In the genomic region with DNA sequence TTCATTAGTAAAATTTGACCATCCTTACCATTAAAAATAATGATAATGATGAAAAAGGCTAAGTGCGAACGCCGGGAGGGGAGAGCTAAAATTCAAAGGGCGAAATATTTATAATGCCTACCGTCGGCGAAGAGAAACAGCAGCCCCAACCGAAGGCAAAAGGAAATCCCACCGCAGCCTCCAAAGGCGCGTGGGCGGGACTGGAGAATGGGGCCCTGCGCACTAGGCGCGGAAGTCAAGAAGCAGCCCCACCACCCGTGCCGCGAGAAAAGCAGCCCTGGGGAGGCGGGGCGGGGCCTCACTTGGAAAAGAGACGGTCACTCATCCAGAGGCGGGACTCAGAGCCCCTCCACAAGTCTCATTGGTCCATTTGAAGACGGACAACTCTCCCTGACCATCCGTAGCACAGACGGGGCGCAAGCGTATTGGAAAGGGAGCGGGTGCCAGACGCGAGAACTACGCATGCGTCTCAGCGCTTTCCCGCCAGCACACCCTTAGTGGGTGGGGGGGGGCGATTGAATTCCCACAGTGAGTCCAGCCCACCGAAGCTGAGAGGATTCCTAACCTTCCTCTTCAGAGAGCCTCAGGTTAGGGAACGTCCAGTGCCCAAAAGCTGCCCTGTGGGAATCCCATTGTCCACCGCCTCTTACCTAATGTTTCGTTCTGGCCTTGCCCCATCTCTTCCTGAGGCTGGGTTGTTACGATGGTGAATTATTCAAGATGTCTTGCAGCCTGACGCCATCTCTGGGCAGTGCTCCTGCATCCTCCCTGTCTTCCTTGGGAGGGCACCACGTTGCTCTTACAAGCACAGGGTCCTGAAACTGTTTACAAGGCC, we compare ENCODE assay signal across 8 cellular contexts. TPM values are rescaled to one million over a fixed set of nuclear protein-coding genes. Genes with fewer than 3 reads are reported as not detected.
DNase-seq lines count a peak whose midpoint lies in the region; ATAC-seq and TF ChIP-seq lines count a peak whose summit lies in the region.

No MANE protein-coding gene starts in this region.

- H3K4me3 Mint-ChIP-seq in Calu3 (ENCODE audit: low read depth, unreplicated experiment) (peak overlapping the region; percentile 72), endodermal cell (peak overlapping the region; percentile 87), mesothelial cell of epicardium (peak overlapping the region; percentile 80)

- H3K27me3 Mint-ChIP-seq in Calu3 (ENCODE audit: unreplicated experiment) (peaks cover 10% of the 10 kb centered on the region), endodermal cell (ENCODE audit: insufficient read depth) (peaks cover 14% of the 10 kb centered on the region), mesothelial cell of epicardium (ENCODE audit: low read depth) (no peaks in the 10 kb centered on the region)

- BruUV-seq in Calu3 (replicated peaks; lab: Mats Ljungman, UMichigan), result TSS peak; percentile 96

- peak overlapping the region; percentile 87 for H3K4me3 ChIP-seq in HUES48 (ENCODE audit: low read depth, low read length)
- peak overlapping the region; percentile 86 for H3K4me3 ChIP-seq in NT2/D1 (ENCODE audit: insufficient read length, low read depth)
- H3K4me3 ChIP-seq in endodermal cell (ENCODE audit: low read length), result peak overlapping the region; percentile 95

- H3K27ac Mint-ChIP-seq in Calu3 (ENCODE audit: unreplicated experiment), result peak overlapping the region; percentile 70
- H3K27ac Mint-ChIP-seq in endodermal cell, result peak overlapping the region; percentile 97
- H3K27ac Mint-ChIP-seq in mesothelial cell of epicardium, result peak overlapping the region; percentile 99

- H3K4me1 Mint-ChIP-seq in Calu3 (ENCODE audit: low read depth, unreplicated experiment), result peaks cover 12% of the 10 kb centered on the region
- peaks cover 17% of the 10 kb centered on the region for H3K4me1 Mint-ChIP-seq in endodermal cell
- H3K4me1 Mint-ChIP-seq in mesothelial cell of epicardium, result peaks cover 37% of the 10 kb centered on the region

- H3K27me3 ChIP-seq in HUES48 (ENCODE audit: control insufficient read depth, insufficient read depth, low read length) (peaks cover 7% of the 10 kb centered on the region), NT2/D1 (ENCODE audit: insufficient read depth, insufficient read length) (no peaks in the 10 kb centered on the region), endodermal cell (ENCODE audit: control insufficient read depth, insufficient read depth, low read length, poor library complexity, severe bottlenecking) (no peaks in the 10 kb centered on the region)

- H3K4me1 ChIP-seq in HUES48 (ENCODE audit: control insufficient read depth, insufficient read depth, low read length) (peaks cover 8% of the 10 kb centered on the region), NT2/D1 (ENCODE audit: insufficient read depth, insufficient read length) (peaks cover 5% of the 10 kb centered on the region), endodermal cell (ENCODE audit: control insufficient read depth, insufficient read depth, low read length) (no peaks in the 10 kb centered on the region)

- CTCF ChIA-PET in Calu3 (lab: Charles Lee), result interaction anchor here (0.6 to 1.5 kb wide), 5 partner anchors 18 to 56 kb away, joined by 3 to 16 read pairs (median 5); partner anchors contain the start of genes KRTCAP2 and THBS3

- no peak for TF ChIP-seq CTCF in Calu3 (IDR thresholded peaks at IDR 0.05; ENCODE audit: unreplicated experiment)
- no peak for TF ChIP-seq CTCF in endodermal cell (conservative IDR thresholded peaks at IDR 0.05)
- no peak for TF ChIP-seq CTCF in mesothelial cell of epicardium (IDR thresholded peaks at IDR 0.05; ENCODE audit: unreplicated experiment)

- H3K9me3 Mint-ChIP-seq in Calu3 (ENCODE audit: low read depth, unreplicated experiment), result no peaks in the 10 kb centered on the region
- no peaks in the 10 kb centered on the region for H3K9me3 Mint-ChIP-seq in endodermal cell
- H3K9me3 Mint-ChIP-seq in mesothelial cell of epicardium, result no peaks in the 10 kb centered on the region

- peaks cover 4% of the 10 kb centered on the region; the same call in 1 of the 2 replicates for H3K36me3 ChIP-seq in HUES48 (ENCODE audit: control insufficient read depth, insufficient read depth, low read length)
- H3K36me3 ChIP-seq in NT2/D1 (ENCODE audit: insufficient read depth, insufficient read length, low read length), result peaks cover 23% of the 10 kb centered on the region
- H3K36me3 ChIP-seq in endodermal cell (ENCODE audit: control insufficient read depth, insufficient read depth, low read length), result no peaks in the 10 kb centered on the region

- H3K9me3 ChIP-seq in HUES48 (ENCODE audit: control insufficient read depth, insufficient read depth, low read length) (no peaks in the 10 kb centered on the region), NT2/D1 (ENCODE audit: insufficient read depth, low read length) (no peaks in the 10 kb centered on the region), endodermal cell (ENCODE audit: control insufficient read depth, low read length) (no peaks in the 10 kb centered on the region)

- intact Hi-C loops in Calu3 (cut with micrococcal nuclease; ENCODE audit: unreplicated experiment), result no loop called here

- H3K27ac ChIP-seq in HUES48 (ENCODE audit: low read depth, low read length) (peak overlapping the region; percentile 89), endodermal cell (ENCODE audit: low read depth, low read length) (peak overlapping the region; percentile 90)

- H3K9ac ChIP-seq in HUES48 (ENCODE audit: low read depth, low read length), result peak overlapping the region; percentile 81
- H3K9ac ChIP-seq in NT2/D1 (ENCODE audit: insufficient read length, low read depth), result peak overlapping the region; percentile 97
- peak overlapping the region; percentile 74 for H3K9ac ChIP-seq in endodermal cell (ENCODE audit: extremely low read depth, low read length, poor library complexity, severe bottlenecking)

- DNase-seq in Calu3 (peak; percentile 99), NT2/D1 (ENCODE audit: low read depth, low spot score) (peak; percentile 100), endodermal cell (peak; percentile 99), mesothelial cell of epicardium (ENCODE audit: low spot score in 2 of 2, unreplicated experiment in 2 of 2) (peak; percentile 98)
- DNase-seq in activated CD8-positive, alpha-beta memory T cell treated with anti-CD3 and anti-CD28 coated beads, Interleukin-2, amount 50 U/mL, for 24 hours (ENCODE audit: extremely low read depth), result peak; percentile 97
- DNase-seq in stimulated activated CD8-positive, alpha-beta memory T cell treated with anti-CD3 and anti-CD28 coated beads, Interleukin-15, amount 100 ng/mL, for 4 hours (ENCODE audit: low read depth in 2 of 2), result peak; percentile 98 to 100

- 2% methylated on average over 29 to 42 of the region's 42 CpGs for WGBS in endodermal cell (ENCODE audit: insufficient coverage in 1 of 2, insufficient read length in 1 of 2), 2 experiments

- peak; percentile 92 for ATAC-seq in GM21423 (IDR thresholded peaks at IDR 0.05; ENCODE audit: unreplicated experiment)

- H3K36me3 Mint-ChIP-seq in Calu3 (ENCODE audit: insufficient read depth, unreplicated experiment), result peaks cover 27% of the 10 kb centered on the region
- peaks cover 2% of the 10 kb centered on the region for H3K36me3 Mint-ChIP-seq in endodermal cell (ENCODE audit: low read depth)
- no peaks in the 10 kb centered on the region for H3K36me3 Mint-ChIP-seq in mesothelial cell of epicardium

RNA-seq across cellular contexts. Expression of gene MTX1, which starts 19.0 kb away (rescaled TPM):
- total RNA-seq in Calu3 (2022) (58.9 and 60.0 TPM in 2 replicates), endodermal cell (10 to 100 TPM; 47.3 to 63.2 TPM), mesothelial cell of epicardium (33.9 to 35.7 TPM (median 33.9 TPM) in 3 replicates)
- polyA plus RNA-seq in endodermal cell (2013, experiment 1 of 2), result 43.6 TPM
- polyA plus RNA-seq in endodermal cell (2013, experiment 2 of 2), result 43.3 TPM

RNA-seq across cellular contexts. Expression of gene THBS3, which starts 19.8 kb away (rescaled TPM):
- 36.8 and 41.9 TPM in 2 replicates for total RNA-seq in Calu3 (2022)
- total RNA-seq in endodermal cell, result 10 to 100 TPM; 17.6 to 27.9 TPM
- 80.6 TPM for polyA plus RNA-seq in endodermal cell (2013, experiment 1 of 2)
- 67.8 TPM for polyA plus RNA-seq in endodermal cell (2013, experiment 2 of 2)
- 53.1 to 57.9 TPM (median 54.0 TPM) in 3 replicates for total RNA-seq in mesothelial cell of epicardium

RNA-seq across cellular contexts. Expression of gene ENTREP3, which starts 27.8 kb away (rescaled TPM):
- total RNA-seq in Calu3 (2022) (25.2 and 25.9 TPM in 2 replicates), endodermal cell (10 to 100 TPM; 49.5 to 65.9 TPM), mesothelial cell of epicardium (51.9 to 56.1 TPM (median 56.0 TPM) in 3 replicates)
- 57.2 TPM for polyA plus RNA-seq in endodermal cell (2013, experiment 1 of 2)
- 49.2 TPM for polyA plus RNA-seq in endodermal cell (2013, experiment 2 of 2)

RNA-seq across cellular contexts. Expression of gene SCAMP3, which starts 34.7 kb away (rescaled TPM):
- total RNA-seq in Calu3 (2022), result 85.1 and 104 TPM in 2 replicates
- 10 to 100 TPM; 56.1 TPM for total RNA-seq in endodermal cell
- polyA plus RNA-seq in endodermal cell (2013, experiment 1 of 2), result 66.4 TPM
- polyA plus RNA-seq in endodermal cell (2013, experiment 2 of 2), result 60.2 TPM
- total RNA-seq in mesothelial cell of epicardium, result 46.8 to 50.5 TPM (median 49.8 TPM) in 3 replicates

RNA-seq across cellular contexts. Expression of gene CLK2, which starts 45.8 kb away (rescaled TPM):
- total RNA-seq in Calu3 (2022) (78.5 and 79.4 TPM in 2 replicates), endodermal cell (10 to 100 TPM; 69.8 to 82.3 TPM), mesothelial cell of epicardium (104 to 108 TPM (median 105 TPM) in 3 replicates)
- 84.9 TPM for polyA plus RNA-seq in endodermal cell (2013, experiment 1 of 2)
- polyA plus RNA-seq in endodermal cell (2013, experiment 2 of 2), result 71.3 TPM

Comparison
In these comparisons a context has a peak if more than half of its experiments do, and no peak if none do; other contexts are left out.
1. Peak in every context shown above with its lines: DNase-seq, ATAC-seq, H3K4me3 ChIP-seq and H3K27ac ChIP-seq.